In the genomic region with DNA sequence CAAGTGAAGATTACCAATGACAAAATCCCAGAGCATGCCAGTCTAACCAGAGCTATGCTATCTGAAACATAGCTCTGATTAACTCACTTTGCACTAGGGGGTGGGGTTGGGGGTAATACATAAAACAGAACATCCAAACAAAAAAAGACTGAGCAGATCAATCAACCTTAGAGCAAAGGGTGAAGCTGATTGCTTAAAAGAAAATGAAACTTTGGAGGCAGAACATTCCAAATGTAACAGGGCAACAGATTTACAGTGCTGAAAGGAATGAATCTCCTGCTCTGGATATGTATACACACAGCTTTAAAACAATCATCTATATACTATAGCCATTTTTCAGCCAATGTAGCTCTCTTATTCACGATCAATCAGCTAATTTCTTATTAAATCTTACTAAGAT, we compare ENCODE assay signal across 4 cellular contexts.
TF ChIP-seq lines count a peak whose summit lies in the region.

No MANE protein-coding gene starts in this region.

TF ChIP-seq in SK-N-SH, 30 proteins besides CTCF, POLR2A, EP300 and RAD21 (continues in another document):
- TF ChIP-seq TEAD4 (IDR thresholded peaks at IDR 0.05; ENCODE audit: borderline replicate concordance, insufficient read depth) (no peak), MXI1 (IDR thresholded peaks at IDR 0.05; ENCODE audit: low read depth, low read length) (no peak), NFIC (IDR thresholded peaks at IDR 0.05; ENCODE audit: borderline replicate concordance) (no peak)
- TF ChIP-seq, protein P1, sequence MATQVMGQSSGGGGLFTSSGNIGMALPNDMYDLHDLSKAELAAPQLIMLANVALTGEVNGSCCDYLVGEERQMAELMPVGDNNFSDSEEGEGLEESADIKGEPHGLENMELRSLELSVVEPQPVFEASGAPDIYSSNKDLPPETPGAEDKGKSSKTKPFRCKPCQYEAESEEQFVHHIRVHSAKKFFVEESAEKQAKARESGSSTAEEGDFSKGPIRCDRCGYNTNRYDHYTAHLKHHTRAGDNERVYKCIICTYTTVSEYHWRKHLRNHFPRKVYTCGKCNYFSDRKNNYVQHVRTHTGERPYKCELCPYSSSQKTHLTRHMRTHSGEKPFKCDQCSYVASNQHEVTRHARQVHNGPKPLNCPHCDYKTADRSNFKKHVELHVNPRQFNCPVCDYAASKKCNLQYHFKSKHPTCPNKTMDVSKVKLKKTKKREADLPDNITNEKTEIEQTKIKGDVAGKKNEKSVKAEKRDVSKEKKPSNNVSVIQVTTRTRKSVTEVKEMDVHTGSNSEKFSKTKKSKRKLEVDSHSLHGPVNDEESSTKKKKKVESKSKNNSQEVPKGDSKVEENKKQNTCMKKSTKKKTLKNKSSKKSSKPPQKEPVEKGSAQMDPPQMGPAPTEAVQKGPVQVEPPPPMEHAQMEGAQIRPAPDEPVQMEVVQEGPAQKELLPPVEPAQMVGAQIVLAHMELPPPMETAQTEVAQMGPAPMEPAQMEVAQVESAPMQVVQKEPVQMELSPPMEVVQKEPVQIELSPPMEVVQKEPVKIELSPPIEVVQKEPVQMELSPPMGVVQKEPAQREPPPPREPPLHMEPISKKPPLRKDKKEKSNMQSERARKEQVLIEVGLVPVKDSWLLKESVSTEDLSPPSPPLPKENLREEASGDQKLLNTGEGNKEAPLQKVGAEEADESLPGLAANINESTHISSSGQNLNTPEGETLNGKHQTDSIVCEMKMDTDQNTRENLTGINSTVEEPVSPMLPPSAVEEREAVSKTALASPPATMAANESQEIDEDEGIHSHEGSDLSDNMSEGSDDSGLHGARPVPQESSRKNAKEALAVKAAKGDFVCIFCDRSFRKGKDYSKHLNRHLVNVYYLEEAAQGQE (IDR thresholded peaks at IDR 0.05; ENCODE audit: low read depth, low read length): no peak
- TF ChIP-seq, protein P2, sequence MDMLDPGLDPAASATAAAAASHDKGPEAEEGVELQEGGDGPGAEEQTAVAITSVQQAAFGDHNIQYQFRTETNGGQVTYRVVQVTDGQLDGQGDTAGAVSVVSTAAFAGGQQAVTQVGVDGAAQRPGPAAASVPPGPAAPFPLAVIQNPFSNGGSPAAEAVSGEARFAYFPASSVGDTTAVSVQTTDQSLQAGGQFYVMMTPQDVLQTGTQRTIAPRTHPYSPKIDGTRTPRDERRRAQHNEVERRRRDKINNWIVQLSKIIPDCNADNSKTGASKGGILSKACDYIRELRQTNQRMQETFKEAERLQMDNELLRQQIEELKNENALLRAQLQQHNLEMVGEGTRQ (IDR thresholded peaks at IDR 0.05; ENCODE audit: borderline replicate concordance, low read depth, low read length): no peak
- TF ChIP-seq, protein P3, sequence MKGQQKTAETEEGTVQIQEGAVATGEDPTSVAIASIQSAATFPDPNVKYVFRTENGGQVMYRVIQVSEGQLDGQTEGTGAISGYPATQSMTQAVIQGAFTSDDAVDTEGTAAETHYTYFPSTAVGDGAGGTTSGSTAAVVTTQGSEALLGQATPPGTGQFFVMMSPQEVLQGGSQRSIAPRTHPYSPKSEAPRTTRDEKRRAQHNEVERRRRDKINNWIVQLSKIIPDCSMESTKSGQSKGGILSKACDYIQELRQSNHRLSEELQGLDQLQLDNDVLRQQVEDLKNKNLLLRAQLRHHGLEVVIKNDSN (IDR thresholded peaks at IDR 0.05; ENCODE audit: borderline replicate concordance, low read depth): no peak

TF ChIP-seq in SK-N-SH treated with all-trans-retinoic acid at 6 μM for 48 hours, 23 proteins besides CTCF, POLR2A, EP300 and RAD21:
- TF ChIP-seq GLIS3 (CRISPR knock-in tag; IDR thresholded peaks at IDR 0.05): no peak
- no peak for TF ChIP-seq BACH2 (CRISPR knock-in tag; IDR thresholded peaks at IDR 0.05; ENCODE audit: borderline replicate concordance)
- no peak for TF ChIP-seq TCF4 (CRISPR knock-in tag; IDR thresholded peaks at IDR 0.05; ENCODE audit: borderline replicate concordance)
- no peak for TF ChIP-seq ZC3H10 (CRISPR knock-in tag; IDR thresholded peaks at IDR 0.05)
- TF ChIP-seq, protein P4, sequence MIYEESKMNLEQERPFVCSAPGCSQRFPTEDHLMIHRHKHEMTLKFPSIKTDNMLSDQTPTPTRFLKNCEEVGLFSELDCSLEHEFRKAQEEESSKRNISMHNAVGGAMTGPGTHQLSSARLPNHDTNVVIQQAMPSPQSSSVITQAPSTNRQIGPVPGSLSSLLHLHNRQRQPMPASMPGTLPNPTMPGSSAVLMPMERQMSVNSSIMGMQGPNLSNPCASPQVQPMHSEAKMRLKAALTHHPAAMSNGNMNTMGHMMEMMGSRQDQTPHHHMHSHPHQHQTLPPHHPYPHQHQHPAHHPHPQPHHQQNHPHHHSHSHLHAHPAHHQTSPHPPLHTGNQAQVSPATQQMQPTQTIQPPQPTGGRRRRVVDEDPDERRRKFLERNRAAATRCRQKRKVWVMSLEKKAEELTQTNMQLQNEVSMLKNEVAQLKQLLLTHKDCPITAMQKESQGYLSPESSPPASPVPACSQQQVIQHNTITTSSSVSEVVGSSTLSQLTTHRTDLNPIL (CRISPR knock-in tag; IDR thresholded peaks at IDR 0.05; ENCODE audit: low read depth): no peak
- TF ChIP-seq, protein P5, sequence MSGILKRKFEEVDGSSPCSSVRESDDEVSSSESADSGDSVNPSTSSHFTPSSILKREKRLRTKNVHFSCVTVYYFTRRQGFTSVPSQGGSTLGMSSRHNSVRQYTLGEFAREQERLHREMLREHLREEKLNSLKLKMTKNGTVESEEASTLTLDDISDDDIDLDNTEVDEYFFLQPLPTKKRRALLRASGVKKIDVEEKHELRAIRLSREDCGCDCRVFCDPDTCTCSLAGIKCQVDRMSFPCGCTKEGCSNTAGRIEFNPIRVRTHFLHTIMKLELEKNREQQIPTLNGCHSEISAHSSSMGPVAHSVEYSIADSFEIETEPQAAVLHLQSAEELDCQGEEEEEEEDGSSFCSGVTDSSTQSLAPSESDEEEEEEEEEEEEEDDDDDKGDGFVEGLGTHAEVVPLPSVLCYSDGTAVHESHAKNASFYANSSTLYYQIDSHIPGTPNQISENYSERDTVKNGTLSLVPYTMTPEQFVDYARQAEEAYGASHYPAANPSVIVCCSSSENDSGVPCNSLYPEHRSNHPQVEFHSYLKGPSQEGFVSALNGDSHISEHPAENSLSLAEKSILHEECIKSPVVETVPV (CRISPR knock-in tag; IDR thresholded peaks at IDR 0.05): no peak
- TF ChIP-seq TOX (CRISPR knock-in tag; IDR thresholded peaks at IDR 0.05; ENCODE audit: borderline replicate concordance): no peak
- TF ChIP-seq CSDC2 (CRISPR knock-in tag; IDR thresholded peaks at IDR 0.05): no peak
- no peak for TF ChIP-seq ZFP3 (CRISPR knock-in tag; IDR thresholded peaks at IDR 0.05)
TF ChIP-seq in SK-N-SH treated with all-trans-retinoic acid at 6 μM for 48 hours: peak in this region for 0.

TF ChIP-seq in IMR-90, 13 proteins besides CTCF, POLR2A, EP300 and RAD21:
- TF ChIP-seq RFX5 (IDR thresholded peaks at IDR 0.05; ENCODE audit: low read depth, low read length) (no peak), BHLHE40 (IDR thresholded peaks at IDR 0.05; ENCODE audit: low read depth, low read length) (no peak), RCOR1 (IDR thresholded peaks at IDR 0.05; ENCODE audit: insufficient replicate concordance, low read length) (no peak)
- TF ChIP-seq, protein P6, sequence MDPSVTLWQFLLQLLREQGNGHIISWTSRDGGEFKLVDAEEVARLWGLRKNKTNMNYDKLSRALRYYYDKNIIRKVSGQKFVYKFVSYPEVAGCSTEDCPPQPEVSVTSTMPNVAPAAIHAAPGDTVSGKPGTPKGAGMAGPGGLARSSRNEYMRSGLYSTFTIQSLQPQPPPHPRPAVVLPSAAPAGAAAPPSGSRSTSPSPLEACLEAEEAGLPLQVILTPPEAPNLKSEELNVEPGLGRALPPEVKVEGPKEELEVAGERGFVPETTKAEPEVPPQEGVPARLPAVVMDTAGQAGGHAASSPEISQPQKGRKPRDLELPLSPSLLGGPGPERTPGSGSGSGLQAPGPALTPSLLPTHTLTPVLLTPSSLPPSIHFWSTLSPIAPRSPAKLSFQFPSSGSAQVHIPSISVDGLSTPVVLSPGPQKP (IDR thresholded peaks at IDR 0.05; ENCODE audit: borderline replicate concordance, low read depth, low read length): no peak

TF ChIP-seq in endothelial cell of umbilical vein, 7 proteins besides CTCF, POLR2A, EP300 and RAD21:
- TF ChIP-seq EZH2 (IDR thresholded peaks at IDR 0.05; ENCODE audit: borderline replicate concordance, low read depth, low read length, severe bottlenecking): no peak
